Comparison of ENCODE assay signal across 1 cellular context in genomic region chr3:46845397-46845859, GRCh38.
TF ChIP-seq lines count a peak whose summit lies in the region.

No MANE protein-coding gene starts in this region.

TF ChIP-seq in HepG2, 621 proteins besides CTCF, POLR2A, EP300 and RAD21 (continued from another document):
- TF ChIP-seq ZNF609 (CRISPR knock-in tag; IDR thresholded peaks at IDR 0.05; ENCODE audit: borderline replicate concordance) (no peak), EED (CRISPR knock-in tag; IDR thresholded peaks at IDR 0.05) (no peak), MAF1 (CRISPR knock-in tag; IDR thresholded peaks at IDR 0.05; ENCODE audit: borderline replicate concordance) (no peak), ZFP62 (CRISPR knock-in tag; IDR thresholded peaks at IDR 0.05) (no peak), ZNF746 (CRISPR knock-in tag; IDR thresholded peaks at IDR 0.05) (no peak), TEAD2 (CRISPR knock-in tag; IDR thresholded peaks at IDR 0.05) (no peak)
